9 cellular contexts compared by ENCODE assay signal in genomic region chr17:73090396-73091202, GRCh38. TPM values are rescaled to one million over a fixed set of nuclear protein-coding genes. Genes with fewer than 3 reads are reported as not detected.
DNase-seq lines count a peak whose midpoint lies in the region; ATAC-seq lines count a peak whose summit lies in the region.
"Had no signal": no experiment of that assay in that cellular context is flagged by ENCODE, and none has a peak within 500 bp of the region (broad histone marks: within the 10 kb centered on the region; RNA-seq: fewer than 3 reads in every experiment).

No MANE protein-coding gene starts in this region.

- no peaks in the 10 kb centered on the region for H3K9me3 ChIP-seq in T-helper 17 cell (ENCODE audit: control insufficient read depth, low read length, poor library complexity, severe bottlenecking)

- H3K4me1 Mint-ChIP-seq in activated T-cell treated with anti-CD3 and anti-CD28 coated beads, Interleukin-2, amount 50 U/mL, for 72 hours (ENCODE audit: low read depth), result peaks cover 31% of the 10 kb centered on the region
- peaks cover 48% of the 10 kb centered on the region for H3K4me1 Mint-ChIP-seq in T-helper 17 cell
- peaks cover 32 to 55% of the 10 kb centered on the region in 2 donors for H3K4me1 Mint-ChIP-seq in stimulated activated naive B cell treated with anti-CD40 and anti-IgM and Interleukin-4, amounts not matched to agents 10 μg/mL and 1 μg/mL and 100 μg/mL, for 72 hours

- ATAC-seq in activated T-cell treated with anti-CD3 and anti-CD28 coated beads, Interleukin-2, amount 50 U/mL, for 72 hours (replicated peaks in 1 of 2), result no peak
- ATAC-seq in T-helper 17 cell (no peak), HG02588 (IDR thresholded peaks at IDR 0.05; ENCODE audit: unreplicated experiment) (no peak)
- no peak for ATAC-seq in stimulated activated naive B cell treated with anti-CD40 and anti-IgM and Interleukin-4, amounts not matched to agents 10 μg/mL and 1 μg/mL and 100 μg/mL, for 72 hours (replicated peaks)

- peaks cover 2 to 10% of the 10 kb centered on the region in 2 donors for H3K36me3 Mint-ChIP-seq in activated T-cell treated with anti-CD3 and anti-CD28 coated beads, Interleukin-2, amount 50 U/mL, for 72 hours (ENCODE audit: insufficient read depth in 2 of 2)
- peaks cover 13% of the 10 kb centered on the region for H3K36me3 Mint-ChIP-seq in T-helper 17 cell (ENCODE audit: low read depth)
- H3K36me3 Mint-ChIP-seq in stimulated activated naive B cell treated with anti-CD40 and anti-IgM and Interleukin-4, amounts not matched to agents 10 μg/mL and 1 μg/mL and 100 μg/mL, for 72 hours, result peaks cover 29 to 30% of the 10 kb centered on the region in 2 donors

- peaks cover 6% of the 10 kb centered on the region for H3K27me3 Mint-ChIP-seq in activated T-cell treated with anti-CD3 and anti-CD28 coated beads, Interleukin-2, amount 50 U/mL, for 72 hours (ENCODE audit: low read depth)
- H3K27me3 Mint-ChIP-seq in T-helper 17 cell, result peaks cover 5% of the 10 kb centered on the region
- H3K27me3 Mint-ChIP-seq in stimulated activated naive B cell treated with anti-CD40 and anti-IgM and Interleukin-4, amounts not matched to agents 10 μg/mL and 1 μg/mL and 100 μg/mL, for 72 hours, result peaks cover 0 to 3% of the 10 kb centered on the region in 2 donors

- DNase-seq in activated T-cell treated with anti-CD3 and anti-CD28 coated beads, Interleukin-2, amount 50 U/mL, for 72 hours, result no peak
- DNase-seq in activated T-cell treated with anti-CD3 and anti-CD28 coated beads for 4 hours, result no peak
- DNase-seq in T-helper 17 cell, result no peak
- DNase-seq in inferior parietal cortex (ENCODE audit: extremely low spot score), result peak; percentile 63
- no peak for DNase-seq in stimulated activated naive B cell treated with anti-CD40 and anti-IgM and Interleukin-4, amounts not matched to agents 10 μg/mL and 1 μg/mL and 100 μg/mL, for 72 hours
- DNase-seq in NCI-H2107 treated with DMSO at 0.1 percent for 48 hours (lab: John Stamatoyannopoulos, UW; ENCODE audit: unreplicated experiment), result no peak
- no peak for DNase-seq in NCI-H748 (lab: John Stamatoyannopoulos, UW; ENCODE audit: unreplicated experiment)
- DNase-seq: NCI-H2171 treated with DMSO at 0.1 percent for 48 hours had no signal

- H3K4me3 Mint-ChIP-seq in activated T-cell treated with anti-CD3 and anti-CD28 coated beads, Interleukin-2, amount 50 U/mL, for 72 hours, result peak overlapping the region; percentile 25 to 53
- H3K4me3 Mint-ChIP-seq in T-helper 17 cell, result peak overlapping the region; percentile 47
- H3K4me3 Mint-ChIP-seq in stimulated activated naive B cell treated with anti-CD40 and anti-IgM and Interleukin-4, amounts not matched to agents 10 μg/mL and 1 μg/mL and 100 μg/mL, for 72 hours, result peak overlapping the region; percentile 6 to 43

- H3K27ac Mint-ChIP-seq in activated T-cell treated with anti-CD3 and anti-CD28 coated beads, Interleukin-2, amount 50 U/mL, for 72 hours, result peak overlapping the region; percentile 44
- H3K27ac Mint-ChIP-seq in T-helper 17 cell, result peak overlapping the region; percentile 43
- no peak overlapping the region for H3K27ac Mint-ChIP-seq in stimulated activated naive B cell treated with anti-CD40 and anti-IgM and Interleukin-4, amounts not matched to agents 10 μg/mL and 1 μg/mL and 100 μg/mL, for 72 hours

- H3K9me3 Mint-ChIP-seq in activated T-cell treated with anti-CD3 and anti-CD28 coated beads, Interleukin-2, amount 50 U/mL, for 72 hours, result no peaks in the 10 kb centered on the region
- H3K9me3 Mint-ChIP-seq in stimulated activated naive B cell treated with anti-CD40 and anti-IgM and Interleukin-4, amounts not matched to agents 10 μg/mL and 1 μg/mL and 100 μg/mL, for 72 hours, result no peaks in the 10 kb centered on the region

RNA-seq across cellular contexts. Expression of gene SLC39A11, which starts 1.9 kb away (rescaled TPM):
- 10 to 100 TPM; 21.5 to 26.4 TPM for total RNA-seq in activated T-cell treated with anti-CD3 and anti-CD28 coated beads, Interleukin-2, amount 50 U/mL, for 72 hours
- total RNA-seq in T-helper 17 cell, result 10 to 100 TPM; 23.3 to 32.5 TPM
